In genomic region chr7:74217455-74218342, GRCh38 we compare ENCODE assay signal across 8 cellular contexts. TPM values are rescaled to one million over a fixed set of nuclear protein-coding genes. Genes with fewer than 3 reads are reported as not detected.
A peak's percentile ranks its signal among the peaks of the same experiment; 100 is the strongest.
DNase-seq lines count a peak whose midpoint lies in the region; ATAC-seq and TF ChIP-seq lines count a peak whose summit lies in the region.

No MANE protein-coding gene starts in this region.

- H3K27me3 ChIP-seq in BLaER1 treated with 17β-estradiol and CSF1 and Interleukin-3, amounts not matched to agents 10 nM and 100 nM: no peaks in the 10 kb centered on the region
- H3K27me3 ChIP-seq in sigmoid colon (no peaks in the 10 kb centered on the region), esophagus muscularis mucosa (no peaks in the 10 kb centered on the region)

- peaks cover 0 to 8% (median 3%) of the 10 kb centered on the region in 11 experiments; a peak in 7 of 22 replicates for H3K9me3 ChIP-seq in BLaER1 treated with 17β-estradiol and CSF1 and Interleukin-3, amounts not matched to agents 10 nM and 100 nM (replicated peaks in 1 of 11)
- no peaks in the 10 kb centered on the region for H3K9me3 ChIP-seq in sigmoid colon
- no peaks in the 10 kb centered on the region for H3K9me3 ChIP-seq in esophagus muscularis mucosa

- H3K9ac ChIP-seq in BLaER1 treated with 17β-estradiol and CSF1 and Interleukin-3, amounts not matched to agents 10 nM and 100 nM: peak overlapping the region; percentile 36 to 87 (median 82); a peak in 20 of 22 replicates

- peak overlapping the region; percentile 13 for H3K4me3 Mint-ChIP-seq in activated naive CD8-positive, alpha-beta T cell

- peaks cover 38 to 85% (median 65%) of the 10 kb centered on the region in 11 experiments for H3K36me3 ChIP-seq in BLaER1 treated with 17β-estradiol and CSF1 and Interleukin-3, amounts not matched to agents 10 nM and 100 nM
- H3K36me3 ChIP-seq in sigmoid colon (no peaks in the 10 kb centered on the region), esophagus muscularis mucosa (no peaks in the 10 kb centered on the region)

- peaks cover 14% of the 10 kb centered on the region for H3K4me1 Mint-ChIP-seq in activated naive CD8-positive, alpha-beta T cell (ENCODE audit: low read depth)

- H3K27ac Mint-ChIP-seq in activated naive CD8-positive, alpha-beta T cell: peak overlapping the region; percentile 41

- peaks cover 0 to 34% (median 0%) of the 10 kb centered on the region in 11 experiments; a peak in 6 of 22 replicates for H4K20me1 ChIP-seq in BLaER1 treated with 17β-estradiol and CSF1 and Interleukin-3, amounts not matched to agents 10 nM and 100 nM

- H3K36me3 Mint-ChIP-seq in activated naive CD8-positive, alpha-beta T cell: no peaks in the 10 kb centered on the region

- TF ChIP-seq CTCF in sigmoid colon (IDR thresholded peaks at IDR 0.05): no peak
- no peak for TF ChIP-seq CTCF in esophagus muscularis mucosa (IDR thresholded peaks at IDR 0.05)

- DNase-seq in HT1080 (ENCODE audit: low read depth): peak; percentile 42
- DNase-seq in sigmoid colon: no peak
- no peak for DNase-seq in AG20443 (ENCODE audit: low spot score)
- no peak for DNase-seq in esophagus muscularis mucosa (ENCODE audit: extremely low spot score)
- DNase-seq in NCI-H2029 treated with DMSO at 0.1 percent for 48 hours (lab: John Stamatoyannopoulos, UW): no peak

- H3K27ac ChIP-seq in BLaER1 treated with 17β-estradiol and CSF1 and Interleukin-3, amounts not matched to agents 10 nM and 100 nM: peak overlapping the region; percentile 50 to 99 (median 97); a peak in 21 of 22 replicates
- H3K27ac ChIP-seq in sigmoid colon (no peak overlapping the region), esophagus muscularis mucosa (replicated peaks in 1 of 4) (no peak overlapping the region)

- peak; percentile 63 for ATAC-seq in GM19372 (IDR thresholded peaks at IDR 0.05; ENCODE audit: low read depth, unreplicated experiment)

- intact Hi-C loops in sigmoid colon (cut with DNase I) (no loop called here), esophagus muscularis mucosa (cut with DNase I) (no loop called here)

- H3K4me3 ChIP-seq in BLaER1 treated with 17β-estradiol and CSF1 and Interleukin-3, amounts not matched to agents 10 nM and 100 nM: peak overlapping the region in 9 of 10 experiments; percentile 0 to 63 (median 46); a peak in 15 of 20 replicates
- no peak overlapping the region for H3K4me3 ChIP-seq in sigmoid colon
- H3K4me3 ChIP-seq in esophagus muscularis mucosa: no peak overlapping the region

- WGBS in sigmoid colon, 2 donors: 39 to 69% methylated on average over 20 of the region's 20 CpGs
- 60% methylated on average over 18 of the region's 20 CpGs for WGBS in esophagus muscularis mucosa

- H3K4me2 ChIP-seq in BLaER1 treated with 17β-estradiol and CSF1 and Interleukin-3, amounts not matched to agents 10 nM and 100 nM: peak overlapping the region; percentile 77 to 100 (median 92)

- TF ChIP-seq EP300 in sigmoid colon (IDR thresholded peaks at IDR 0.05): no peak
- TF ChIP-seq EP300 in esophagus muscularis mucosa (IDR thresholded peaks at IDR 0.05): no peak

- H3K27me3 Mint-ChIP-seq in activated naive CD8-positive, alpha-beta T cell: no peaks in the 10 kb centered on the region

- TF ChIP-seq POLR2A in sigmoid colon (IDR thresholded peaks at IDR 0.05) (no peak), esophagus muscularis mucosa (IDR thresholded peaks at IDR 0.05; ENCODE audit: low read depth) (no peak)

- no peaks in the 10 kb centered on the region for H3K9me3 Mint-ChIP-seq in activated naive CD8-positive, alpha-beta T cell (ENCODE audit: low read depth)

- H3K4me1 ChIP-seq in BLaER1 treated with 17β-estradiol and CSF1 and Interleukin-3, amounts not matched to agents 10 nM and 100 nM: peaks cover 81 to 93% (median 92%) of the 10 kb centered on the region in 10 experiments
- no peaks in the 10 kb centered on the region for H3K4me1 ChIP-seq in sigmoid colon
- no peaks in the 10 kb centered on the region for H3K4me1 ChIP-seq in esophagus muscularis mucosa

RNA-seq across cellular contexts. Expression of gene LAT2, which starts 7.9 kb away (rescaled TPM):
- total RNA-seq in HT1080 (2014; rRNA removed; shearing (Covaris generic)): 7.2 and 7.6 TPM in 2 replicates
- 7.5 and 7.7 TPM in 2 replicates for polyA plus RNA-seq in HT1080 (2015; cell fraction: cytosol; rRNA removed)
- 7.1 and 10.0 TPM in 2 replicates for polyA plus RNA-seq in HT1080 (2015; cell fraction: nucleus; rRNA removed)
- total RNA-seq in sigmoid colon (10 to 100 TPM in 1 of 4 donors, 1 to 10 TPM in 3; 2.5 to 13.0 (median 4.4) TPM), esophagus muscularis mucosa (10 to 100 TPM in 1 of 4 donors, 1 to 10 TPM in 3; 3.1 to 11.8 (median 5.7) TPM)
- 10 to 100 TPM in 2 of 3 donors, 1 to 10 TPM in 1; 4.8 to 31.1 (median 16.2) TPM for polyA plus RNA-seq in sigmoid colon

RNA-seq across cellular contexts. Expression of gene RFC2, which starts 36.5 kb away (rescaled TPM):
- 103 and 114 TPM in 2 replicates for total RNA-seq in HT1080 (2014; rRNA removed; shearing (Covaris generic))
- polyA plus RNA-seq in HT1080 (2015; cell fraction: cytosol; rRNA removed): 55.0 and 72.2 TPM in 2 replicates
- 32.8 and 35.4 TPM in 2 replicates for polyA plus RNA-seq in HT1080 (2015; cell fraction: nucleus; rRNA removed)
- total RNA-seq in sigmoid colon (10 to 100 TPM in 3 of 4 donors, 1 to 10 TPM in 1; 3.3 to 17.8 (median 14.8) TPM), esophagus muscularis mucosa (10 to 100 TPM in 3 of 4 donors, 1 to 10 TPM in 1; 7.5 to 18.7 (median 14.9) TPM)
- polyA plus RNA-seq in sigmoid colon: 10 to 100 TPM; 18.0 to 30.0 (median 22.2) TPM

RNA-seq across cellular contexts. Expression of gene EIF4H, which starts 43.5 kb away (rescaled TPM):
- 333 and 408 TPM in 2 replicates for total RNA-seq in HT1080 (2014; rRNA removed; shearing (Covaris generic))
- 372 and 382 TPM in 2 replicates for polyA plus RNA-seq in HT1080 (2015; cell fraction: cytosol; rRNA removed)
- 333 and 343 TPM in 2 replicates for polyA plus RNA-seq in HT1080 (2015; cell fraction: nucleus; rRNA removed)
- 100 to 1,000 TPM; 201 to 274 (median 228) TPM for total RNA-seq in sigmoid colon
- 100 to 1,000 TPM; 196 to 258 (median 224) TPM for polyA plus RNA-seq in sigmoid colon
- 100 to 1,000 TPM; 212 to 351 (median 309) TPM for total RNA-seq in esophagus muscularis mucosa

Comparison
In these comparisons a context has a peak if more than half of its experiments do, and no peak if none do; other contexts are left out.
1. H3K27ac ChIP-seq: peak in BLaER1 treated with 17β-estradiol and CSF1 and Interleukin-3, amounts not matched to agents 10 nM and 100 nM (11 of 11); none in sigmoid colon (0 of 4) and esophagus muscularis mucosa (0 of 4).
2. H3K4me3 ChIP-seq: peak in BLaER1 treated with 17β-estradiol and CSF1 and Interleukin-3, amounts not matched to agents 10 nM and 100 nM (9 of 10); none in sigmoid colon (0 of 4) and esophagus muscularis mucosa (0 of 4).